ENCODE assay signal across 8 cellular contexts in the genomic region with DNA sequence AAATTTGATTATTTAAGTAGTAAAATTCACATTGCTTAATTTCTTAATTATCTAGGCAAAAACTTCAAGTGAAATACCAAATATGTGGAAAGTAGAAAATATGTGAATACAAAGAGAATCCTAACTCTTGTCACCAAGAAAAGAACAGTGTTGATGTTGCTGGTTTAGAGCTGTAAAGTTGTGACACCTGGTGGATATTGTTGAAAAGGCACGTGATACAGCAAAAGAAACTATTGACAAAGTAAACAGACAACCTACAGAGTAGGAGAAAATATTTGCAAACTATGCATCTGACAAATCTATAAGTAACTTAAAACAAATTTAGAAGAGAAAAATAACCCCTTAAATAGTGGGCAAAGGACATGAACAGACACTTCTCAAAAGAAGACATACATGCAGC. TPM values are rescaled to one million over a fixed set of nuclear protein-coding genes. Genes with fewer than 3 reads are reported as not detected.
DNase-seq lines count a peak whose midpoint lies in the region; ATAC-seq and TF ChIP-seq lines count a peak whose summit lies in the region.

No MANE protein-coding gene starts in this region.

- no peaks in the 10 kb centered on the region for H3K9me2 ChIP-seq in OCI-LY7 (ENCODE audit: insufficient read depth, low read length)

- no peak overlapping the region for H2AFZ ChIP-seq in OCI-LY7 (ENCODE audit: low read length)

- H3K4me1 Mint-ChIP-seq in activated T-helper 2 cell treated with anti-CD3 and anti-CD28 coated beads, Interferon-gamma antibody, Interleukin-2, Interleukin-4, amounts not matched to agents 10 μg/mL and 5 μg/mL and 100 μg/mL, durations not matched to agents 14 hours and 24 hours and 36 hours (ENCODE audit: low read depth) = peaks cover 3% of the 10 kb centered on the region

- no TSS peak for BruUV-seq in OCI-LY7 (replicated peaks; lab: Mats Ljungman, UMichigan)

- H3K4me1 ChIP-seq in OCI-LY7 (ENCODE audit: insufficient read depth, low read length, poor library complexity, severe bottlenecking) = no peaks in the 10 kb centered on the region

- intact Hi-C loops in OCI-LY7 (cut with micrococcal nuclease; ENCODE audit: unreplicated experiment) = no loop called here
- intact Hi-C loops in activated T-helper 2 cell treated with anti-CD3 and anti-CD28 coated beads, Interferon-gamma antibody, Interleukin-2, Interleukin-4, amounts not matched to agents 10 μg/mL and 5 μg/mL and 100 μg/mL, durations not matched to agents 14 hours and 24 hours and 36 hours (cut with micrococcal nuclease) = no loop called here

- CTCF ChIA-PET in OCI-LY7 (lab: Charles Lee; ENCODE audit: unreplicated experiment) = no interaction called here

- no peaks in the 10 kb centered on the region for H3K9me3 ChIP-seq in OCI-LY7 (ENCODE audit: low read length)

- peak; percentile 72 for TF ChIP-seq CTCF in OCI-LY7 (conservative IDR thresholded peaks at IDR 0.05; ENCODE audit: low read length)

- no peaks in the 10 kb centered on the region for H3K79me2 ChIP-seq in OCI-LY7 (ENCODE audit: insufficient read depth, low read depth, low read length)

- H4K20me1 ChIP-seq in OCI-LY7 (ENCODE audit: insufficient read depth, low read length) = no peaks in the 10 kb centered on the region

- POLR2A ChIA-PET in OCI-LY7 (lab: Charles Lee) = interaction anchor here (0.6 kb wide), 1 partner anchor 911 kb away, joined by 3 read pairs; no protein-coding TSS in a partner anchor

- DNase-seq in NOMO-1 treated with DMSO at 0.1 percent for 48 hours (lab: John Stamatoyannopoulos, UW; ENCODE audit: unreplicated experiment) (peak; percentile 10), NOMO-1 treated with dmso at 0.1 percent for 144 hours (lab: John Stamatoyannopoulos, UW; ENCODE audit: unreplicated experiment) (no peak), OCI-LY7 (ENCODE audit: low spot score) (peak; percentile 18), glomerular endothelial cell (ENCODE audit: extremely low read depth, low read depth, low spot score) (peak; percentile 7), foreskin melanocyte (no peak), D341Med (ENCODE audit: low spot score) (no peak)
- no peak for DNase-seq in activated T-helper 2 cell treated with anti-CD3 and anti-CD28 coated beads, Interferon-gamma antibody, Interleukin-2, Interleukin-4, amounts not matched to agents 10 μg/mL and 5 μg/mL and 100 μg/mL, durations not matched to agents 14 hours and 24 hours and 36 hours (ENCODE audit: low spot score)

- no peak overlapping the region for H3K4me3 Mint-ChIP-seq in activated T-helper 2 cell treated with anti-CD3 and anti-CD28 coated beads, Interferon-gamma antibody, Interleukin-2, Interleukin-4, amounts not matched to agents 10 μg/mL and 5 μg/mL and 100 μg/mL, durations not matched to agents 14 hours and 24 hours and 36 hours (ENCODE audit: low read depth)

- no peaks in the 10 kb centered on the region for H3K9me3 Mint-ChIP-seq in activated T-helper 2 cell treated with anti-CD3 and anti-CD28 coated beads, Interferon-gamma antibody, Interleukin-2, Interleukin-4, amounts not matched to agents 10 μg/mL and 5 μg/mL and 100 μg/mL, durations not matched to agents 14 hours and 24 hours and 36 hours

- H3K27me3 Mint-ChIP-seq in activated T-helper 2 cell treated with anti-CD3 and anti-CD28 coated beads, Interferon-gamma antibody, Interleukin-2, Interleukin-4, amounts not matched to agents 10 μg/mL and 5 μg/mL and 100 μg/mL, durations not matched to agents 14 hours and 24 hours and 36 hours (ENCODE audit: low read depth) = no peaks in the 10 kb centered on the region

- no peak overlapping the region for H3K27ac ChIP-seq in OCI-LY7 (ENCODE audit: low read depth, low read length, poor library complexity, severe bottlenecking)

- H3K36me3 ChIP-seq in OCI-LY7 (ENCODE audit: insufficient read depth, low read length) = 0 out of 2 replicates have a peak, but pooled peaks cover 4% of the 10 kb centered on the region

- H3K4me3 ChIP-seq in OCI-LY7 (ENCODE audit: low read depth, low read length, poor library complexity, severe bottlenecking) = no peak overlapping the region

- peak; percentile 83 for ATAC-seq in HG02943 (IDR thresholded peaks at IDR 0.05; ENCODE audit: low read depth, unreplicated experiment)

- H3K27ac Mint-ChIP-seq in activated T-helper 2 cell treated with anti-CD3 and anti-CD28 coated beads, Interferon-gamma antibody, Interleukin-2, Interleukin-4, amounts not matched to agents 10 μg/mL and 5 μg/mL and 100 μg/mL, durations not matched to agents 14 hours and 24 hours and 36 hours = no peak overlapping the region

- no peak overlapping the region for H3K4me2 ChIP-seq in OCI-LY7 (ENCODE audit: low read length)

- no peaks in the 10 kb centered on the region for H3K36me3 Mint-ChIP-seq in activated T-helper 2 cell treated with anti-CD3 and anti-CD28 coated beads, Interferon-gamma antibody, Interleukin-2, Interleukin-4, amounts not matched to agents 10 μg/mL and 5 μg/mL and 100 μg/mL, durations not matched to agents 14 hours and 24 hours and 36 hours (ENCODE audit: low read depth)

RNA-seq across cellular contexts. Expression of gene ZC3H15, which starts 25.6 kb away (rescaled TPM):
- total RNA-seq in OCI-LY7 (2014; rRNA removed; shearing (Covaris generic)) = 47.7 and 71.3 TPM in 2 replicates
- total RNA-seq in OCI-LY7 (2022) = 74.0 and 76.5 TPM in 2 replicates
- total RNA-seq in glomerular endothelial cell = 44.4 and 48.3 TPM in 2 replicates
- 93.6 and 94.5 TPM in 2 replicates for total RNA-seq in activated T-helper 2 cell treated with anti-CD3 and anti-CD28 coated beads, Interferon-gamma antibody, Interleukin-2, Interleukin-4, amounts not matched to agents 10 μg/mL and 5 μg/mL and 100 μg/mL, durations not matched to agents 14 hours and 24 hours and 36 hours

Comparison
In these comparisons a context has a peak if more than half of its experiments do, and no peak if none do; other contexts are left out.
1. DNase-seq: peak in NOMO-1 treated with DMSO at 0.1 percent for 48 hours (single experiment), OCI-LY7 (single experiment) and glomerular endothelial cell (single experiment); none in NOMO-1 treated with dmso at 0.1 percent for 144 hours (single experiment), foreskin melanocyte (single experiment), D341Med (single experiment) and activated T-helper 2 cell treated with anti-CD3 and anti-CD28 coated beads, Interferon-gamma antibody, Interleukin-2, Interleukin-4, amounts not matched to agents 10 μg/mL and 5 μg/mL and 100 μg/mL, durations not matched to agents 14 hours and 24 hours and 36 hours (single experiment).